22 cellular contexts compared by ENCODE assay signal in genomic region chr1:7010534-7011200, GRCh38.
"Had no signal": no experiment of that assay in that cellular context is flagged by ENCODE, and none has a peak within 500 bp of the region (broad histone marks: within the 10 kb centered on the region; RNA-seq: fewer than 3 reads in every experiment).

No MANE protein-coding gene starts in this region.

- H3K27me3 Mint-ChIP-seq: activated CD4-positive, alpha-beta memory T cell treated with anti-CD3 and anti-CD28 coated beads, Interleukin-2, amount 10 ng/mL, durations not matched to agents 7 days and 5 days; activated CD4-positive, alpha-beta T cell treated with anti-CD3 and anti-CD28 coated beads, Interleukin-2, amount 10 ng/mL, durations not matched to agents 24 days and 14 days; dendritic cell treated with granulocyte-macrophage colony-stimulating factor and Interleukin-4, amounts not matched to agents 40 ng/mL and 50 ng/mL, for 4 days had no signal

- H3K27ac ChIP-seq: cardiac muscle cell, foreskin keratinocyte, psoas muscle, thyroid gland, upper lobe of right lung, VCaP had no signal

- H3K4me3 Mint-ChIP-seq: activated CD4-positive, alpha-beta memory T cell treated with anti-CD3 and anti-CD28 coated beads, Interleukin-2, amount 10 ng/mL, durations not matched to agents 7 days and 5 days; activated CD4-positive, alpha-beta T cell treated with anti-CD3 and anti-CD28 coated beads, Interleukin-2, amount 10 ng/mL, durations not matched to agents 24 days and 14 days; activated naive CD8-positive, alpha-beta T cell treated with anti-CD3 and anti-CD28 coated beads, Interleukin-2, amount 50 U/mL, for 24 hours; activated T-helper 1 cell treated with anti-CD3 and anti-CD28 coated beads, Interleukin-12 subunit alpha, Interleukin-12 subunit beta, Interleukin-2, Interleukin-4 antibody, amounts not matched to agents 30 ng/mL and 10 ng/mL and 1 ng/mL, durations not matched to agents 14 hours and 24 hours and 36 hours; dendritic cell treated with granulocyte-macrophage colony-stimulating factor and Interleukin-4, amounts not matched to agents 40 ng/mL and 50 ng/mL, for 4 days; naive B cell had no signal

- H3K4me1 Mint-ChIP-seq: activated CD4-positive, alpha-beta memory T cell treated with anti-CD3 and anti-CD28 coated beads, Interleukin-2, amount 10 ng/mL, durations not matched to agents 7 days and 5 days; activated CD4-positive, alpha-beta T cell treated with anti-CD3 and anti-CD28 coated beads, Interleukin-2, amount 10 ng/mL, durations not matched to agents 24 days and 14 days; activated naive CD8-positive, alpha-beta T cell treated with anti-CD3 and anti-CD28 coated beads, Interleukin-2, amount 50 U/mL, for 24 hours had no signal

- H3K36me3 ChIP-seq: cardiac muscle cell, thyroid gland, upper lobe of right lung had no signal

- H3K4me1 ChIP-seq: foreskin keratinocyte, thyroid gland, upper lobe of right lung had no signal

- H3K9me3 Mint-ChIP-seq: activated CD4-positive, alpha-beta memory T cell treated with anti-CD3 and anti-CD28 coated beads, Interleukin-2, amount 10 ng/mL, durations not matched to agents 7 days and 5 days; activated CD4-positive, alpha-beta T cell treated with anti-CD3 and anti-CD28 coated beads, Interleukin-2, amount 10 ng/mL, durations not matched to agents 24 days and 14 days; activated naive CD8-positive, alpha-beta T cell treated with anti-CD3 and anti-CD28 coated beads, Interleukin-2, amount 50 U/mL, for 24 hours; activated T-helper 1 cell treated with anti-CD3 and anti-CD28 coated beads, Interleukin-12 subunit alpha, Interleukin-12 subunit beta, Interleukin-2, Interleukin-4 antibody, amounts not matched to agents 30 ng/mL and 10 ng/mL and 1 ng/mL, durations not matched to agents 14 hours and 24 hours and 36 hours; dendritic cell treated with granulocyte-macrophage colony-stimulating factor and Interleukin-4, amounts not matched to agents 40 ng/mL and 50 ng/mL, for 4 days; naive B cell had no signal

- H3K27ac Mint-ChIP-seq: activated CD4-positive, alpha-beta memory T cell treated with anti-CD3 and anti-CD28 coated beads, Interleukin-2, amount 10 ng/mL, durations not matched to agents 7 days and 5 days; activated CD4-positive, alpha-beta T cell treated with anti-CD3 and anti-CD28 coated beads, Interleukin-2, amount 10 ng/mL, durations not matched to agents 24 days and 14 days; activated naive CD8-positive, alpha-beta T cell treated with anti-CD3 and anti-CD28 coated beads, Interleukin-2, amount 50 U/mL, for 24 hours; activated T-helper 1 cell treated with anti-CD3 and anti-CD28 coated beads, Interleukin-12 subunit alpha, Interleukin-12 subunit beta, Interleukin-2, Interleukin-4 antibody, amounts not matched to agents 30 ng/mL and 10 ng/mL and 1 ng/mL, durations not matched to agents 14 hours and 24 hours and 36 hours; dendritic cell treated with granulocyte-macrophage colony-stimulating factor and Interleukin-4, amounts not matched to agents 40 ng/mL and 50 ng/mL, for 4 days; naive B cell had no signal

- DNase-seq: activated CD4-positive, alpha-beta memory T cell treated with anti-CD3 and anti-CD28 coated beads, Interleukin-2, amount 10 ng/mL, durations not matched to agents 7 days and 5 days; activated CD4-positive, alpha-beta T cell treated with anti-CD3 and anti-CD28 coated beads, Interleukin-2, amount 10 ng/mL, durations not matched to agents 24 days and 14 days; activated gamma-delta T cell; activated naive CD4-positive, alpha-beta T cell treated with anti-CD3 and anti-CD28 coated beads, Interleukin-2, amount 50 U/mL, for 16 hours; activated naive CD8-positive, alpha-beta T cell treated with anti-CD3 and anti-CD28 coated beads, Interleukin-2, amount 50 U/mL, for 24 hours; effector memory CD4-positive, alpha-beta T cell; foreskin keratinocyte; hippocampal formation; left cardiac atrium; mesenchymal stem cell; naive B cell; psoas muscle; right cardiac atrium; stimulated activated CD4-positive, alpha-beta T cell treated with anti-CD3 and anti-CD28 coated beads, Interleukin-4, amount 100 ng/mL, for 24 hours; stimulated activated naive CD8-positive, alpha-beta T cell treated with anti-CD3 and anti-CD28 coated beads, Interleukin-15, Interleukin-2, amounts not matched to agents 100 U/mL and 50 U/mL, for 24 hours; thyroid gland; upper lobe of right lung had no signal

- H3K9me3 ChIP-seq: psoas muscle, thyroid gland, upper lobe of right lung had no signal

- H3K36me3 Mint-ChIP-seq: naive B cell had no signal

- H3K27me3 ChIP-seq: cardiac muscle cell, foreskin keratinocyte, thyroid gland, upper lobe of right lung had no signal

- H3K4me3 ChIP-seq: cardiac muscle cell, psoas muscle, thyroid gland, upper lobe of right lung had no signal

- ATAC-seq: activated CD4-positive, CD25-positive, alpha-beta regulatory T cell treated with anti-CD3 and anti-CD28 coated beads, Interleukin-2, amount 50 U/mL, for 24 hours; activated naive CD8-positive, alpha-beta T cell treated with anti-CD3 and anti-CD28 coated beads, Interleukin-2, amount 50 U/mL, for 24 hours; foreskin keratinocyte; left cardiac atrium; psoas muscle; right cardiac atrium; stimulated activated naive CD8-positive, alpha-beta T cell treated with anti-CD3 and anti-CD28 coated beads, Interleukin-15, Interleukin-2, amounts not matched to agents 100 U/mL and 50 U/mL, for 24 hours; upper lobe of right lung had no signal
